In the genomic region with DNA sequence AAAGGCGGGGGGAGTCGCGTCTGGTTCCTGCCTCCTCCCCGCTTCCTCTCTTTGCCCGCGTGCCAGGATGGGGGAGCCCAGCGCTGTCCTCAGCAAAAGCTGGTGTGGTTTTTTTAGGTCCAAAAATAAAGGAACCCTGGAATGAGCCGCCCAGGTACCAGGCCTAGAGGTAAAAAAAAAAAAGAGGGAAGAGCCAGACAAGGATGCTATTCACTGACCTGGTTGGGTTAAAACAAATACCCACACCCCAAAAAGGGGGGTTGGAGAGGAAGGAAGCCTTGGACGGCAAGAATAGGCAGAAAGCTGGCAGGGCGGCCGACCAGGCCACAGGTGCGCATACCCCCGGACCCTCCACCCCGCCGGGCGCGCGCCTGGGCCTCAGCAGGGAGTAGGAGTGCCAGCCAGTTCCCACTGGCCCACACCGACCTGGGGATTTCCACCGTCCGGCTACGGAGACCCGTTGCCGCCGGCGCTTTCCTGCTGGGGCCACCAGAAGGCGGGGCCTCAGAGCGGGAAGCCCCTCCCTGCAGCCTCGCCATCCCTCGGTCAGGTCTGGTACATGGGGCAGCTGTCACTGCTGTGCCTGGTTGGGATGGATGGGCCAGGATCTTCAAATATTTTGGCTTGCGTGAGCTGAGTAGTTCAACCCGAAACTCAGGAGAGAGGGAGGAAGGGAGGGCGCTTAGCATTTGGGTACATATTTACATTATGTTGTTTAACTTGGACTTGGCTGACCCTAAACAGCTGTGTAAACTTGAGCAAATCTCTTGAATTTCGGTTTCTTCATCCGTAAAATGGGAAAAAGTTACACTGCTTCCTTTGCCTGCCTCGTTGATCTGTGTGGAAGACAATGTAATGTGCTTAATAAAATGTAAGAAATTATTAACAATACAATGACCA, we compare ENCODE assay signal across 8 cellular contexts. TPM values are rescaled to one million over a fixed set of nuclear protein-coding genes. Genes with fewer than 3 reads are reported as not detected.
A peak's percentile ranks its signal among the peaks of the same experiment; 100 is the strongest.
DNase-seq lines count a peak whose midpoint lies in the region; ATAC-seq lines count a peak whose summit lies in the region.

No MANE protein-coding gene starts in this region.

- DNase-seq in G401 (ENCODE audit: low spot score) (peak; percentile 82), GOT3 (lab: John Stamatoyannopoulos, UW) (peak; percentile 18), LHCN-M2 (ENCODE audit: low read depth) (peak; percentile 97), SK-MEL-5 (ENCODE audit: low read depth, low spot score) (peak; percentile 73), Right ventricle myocardium superior (peak; percentile 92), posterior cingulate gyrus (peak in 8 of 10 donors; percentile 44 to 95 (median 68))
- peak; percentile 77 to 91 for DNase-seq in activated naive CD4-positive, alpha-beta T cell treated with anti-CD3 and anti-CD28 coated beads, Interleukin-2, amount 50 U/mL, for 72 hours (ENCODE audit: low spot score in 2 of 2)

- peaks cover 4% of the 10 kb centered on the region for H3K4me1 ChIP-seq in urinary bladder (ENCODE audit: insufficient read depth)

- intact Hi-C loops in Right ventricle myocardium superior (cut with DNase I): no loop called here
- intact Hi-C loops in posterior cingulate gyrus (cut with DNase I): no loop called here

- ATAC-seq in activated naive CD4-positive, alpha-beta T cell treated with anti-CD3 and anti-CD28 coated beads, Interleukin-2, amount 50 U/mL, for 72 hours: peak; percentile 72 to 75
- peak; percentile 75 for ATAC-seq in Right ventricle myocardium superior (ENCODE audit: poor library complexity)

- no peaks in the 10 kb centered on the region for H3K36me3 ChIP-seq in urinary bladder (ENCODE audit: insufficient read depth)

- in situ Hi-C loops in G401 (cut with HindIII; ENCODE audit: low sequenced_read_pairs) (no loop called here), SK-MEL-5 (cut with HindIII; ENCODE audit: low pct_unique_long_range_greater_than_20kb, low sequenced_read_pairs) (no loop called here)

- WGBS in urinary bladder: under 1% methylated on average over 36 of the region's 36 CpGs

- peak overlapping the region; percentile 97 to 98 for H3K27ac Mint-ChIP-seq in activated naive CD4-positive, alpha-beta T cell treated with anti-CD3 and anti-CD28 coated beads, Interleukin-2, amount 50 U/mL, for 72 hours

- H3K9me3 Mint-ChIP-seq in activated naive CD4-positive, alpha-beta T cell treated with anti-CD3 and anti-CD28 coated beads, Interleukin-2, amount 50 U/mL, for 72 hours: no peaks in the 10 kb centered on the region

- H3K36me3 Mint-ChIP-seq in activated naive CD4-positive, alpha-beta T cell treated with anti-CD3 and anti-CD28 coated beads, Interleukin-2, amount 50 U/mL, for 72 hours: peaks cover 13 to 40% of the 10 kb centered on the region in 2 donors

- H3K4me3 ChIP-seq in urinary bladder (ENCODE audit: low read depth, low read length): peak overlapping the region; percentile 52

- H3K27ac ChIP-seq in urinary bladder (ENCODE audit: low read depth): peak overlapping the region; percentile 99

RNA-seq across cellular contexts. Expression of a gene that starts 5.4 kb away (rescaled TPM):
- 57.2 and 59.4 TPM in 2 replicates for total RNA-seq in G401 (2014; rRNA removed; shearing (Covaris generic))
- total RNA-seq in LHCN-M2 (2014; rRNA removed) (49.7 and 56.7 TPM in 2 replicates), Right ventricle myocardium superior (38.8 TPM), urinary bladder (26.4 TPM)
- 16.9 TPM for polyA plus RNA-seq in LHCN-M2 (2012)
- total RNA-seq in SK-MEL-5 (2014; rRNA removed; shearing (Covaris generic)): 27.2 and 28.7 TPM in 2 replicates
- 52.2 and 59.2 TPM in 2 replicates for polyA plus RNA-seq in SK-MEL-5 (2015; cell fraction: cytosol; rRNA removed)
- polyA plus RNA-seq in SK-MEL-5 (2015; cell fraction: nucleus; rRNA removed): 9.7 and 12.2 TPM in 2 replicates
- 10 to 100 TPM; 26.6 to 85.4 TPM for total RNA-seq in activated naive CD4-positive, alpha-beta T cell treated with anti-CD3 and anti-CD28 coated beads, Interleukin-2, amount 50 U/mL, for 72 hours
- polyA plus RNA-seq in urinary bladder: 65.3 TPM

Comparison
In these comparisons a context has a peak if more than half of its experiments do, and no peak if none do; other contexts are left out.
1. Peak in every context shown above with its lines: DNase-seq, ATAC-seq, H3K4me3 ChIP-seq and H3K27ac ChIP-seq.
2. DNase-seq: peak in every context shown above with its lines; median percentile 97 in LHCN-M2; 92 in Right ventricle myocardium superior; 84 in activated naive CD4-positive, alpha-beta T cell treated with anti-CD3 and anti-CD28 coated beads, Interleukin-2, amount 50 U/mL, for 72 hours; 82 in G401; 73 in SK-MEL-5; 68 in posterior cingulate gyrus; 18 in GOT3.